ENCODE assay signal across 24 cellular contexts in the genomic region with DNA sequence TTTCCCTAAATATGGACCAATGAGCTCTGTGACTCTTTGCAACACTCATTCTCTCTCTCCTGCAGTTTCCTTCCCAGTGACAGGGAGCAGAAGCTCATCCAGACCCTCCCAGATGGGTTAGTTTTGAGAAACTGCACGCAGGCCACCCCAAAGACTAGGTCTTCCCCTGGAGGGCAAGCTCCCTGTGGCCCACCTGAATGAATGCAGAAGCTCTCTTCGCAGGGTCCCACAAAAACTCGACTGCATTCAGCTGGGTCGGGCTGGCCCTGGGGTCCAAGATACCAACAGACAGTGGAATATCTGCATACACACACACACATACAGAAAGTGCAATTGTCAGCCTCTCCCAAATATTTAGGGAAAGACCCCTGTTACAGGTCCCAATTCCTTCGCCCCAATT. TPM values are rescaled to one million over a fixed set of nuclear protein-coding genes. Genes with fewer than 3 reads are reported as not detected.
"Had no signal": no experiment of that assay in that cellular context is flagged by ENCODE, and none has a peak within 500 bp of the region (broad histone marks: within the 10 kb centered on the region; RNA-seq: fewer than 3 reads in every experiment).

No MANE protein-coding gene starts in this region.

- H3K36me3 ChIP-seq: pancreas, prostate gland, tibial nerve, vagina had no signal

- H3K4me1 Mint-ChIP-seq: mesothelial cell of epicardium; naive B cell; nephron; neural crest cell; stimulated activated effector memory CD8-positive, alpha-beta T cell treated with anti-CD3 and anti-CD28 coated beads, Interleukin-12 subunit alpha, Interleukin-12 subunit beta, amount 100 ng/mL, for 72 hours; stimulated activated naive CD8-positive, alpha-beta T cell treated with anti-CD3 and anti-CD28 coated beads, Interleukin-15, amount 100 ng/mL, for 72 hours had no signal

- H3K27ac Mint-ChIP-seq: mesothelial cell of epicardium; nephron; stimulated activated effector memory CD8-positive, alpha-beta T cell treated with anti-CD3 and anti-CD28 coated beads, Interleukin-12 subunit alpha, Interleukin-12 subunit beta, amount 100 ng/mL, for 72 hours; stimulated activated naive CD8-positive, alpha-beta T cell treated with anti-CD3 and anti-CD28 coated beads, Interleukin-15, amount 100 ng/mL, for 72 hours; type B pancreatic cell had no signal

- DNase-seq: hippocampal formation; left colon; left lung; lower lobe of right lung; mesendoderm; naive B cell; nucleus accumbens; retina; right cardiac atrium; stimulated activated CD4-positive, alpha-beta T cell treated with anti-CD3 and anti-CD28 coated beads, Interleukin-4, amount 100 ng/mL, for 24 hours; stimulated activated naive CD4-positive, alpha-beta T cell; stimulated activated naive CD8-positive, alpha-beta T cell treated with anti-CD3 and anti-CD28 coated beads, Interleukin-15, amount 100 ng/mL, for 72 hours; substantia nigra had no signal

- H3K9me3 ChIP-seq: left lung, lower lobe of right lung, pancreas, prostate gland, tibial nerve, vagina had no signal

- H3K27ac ChIP-seq: left lung, lower lobe of right lung, pancreas, prostate gland, skin epidermis, tibial nerve, vagina had no signal

- H3K4me1 ChIP-seq: left lung, lower lobe of right lung, pancreas, prostate gland, tibial nerve, vagina had no signal

- H3K9me3 Mint-ChIP-seq: mesothelial cell of epicardium; naive B cell; nephron; neural crest cell; stimulated activated effector memory CD8-positive, alpha-beta T cell treated with anti-CD3 and anti-CD28 coated beads, Interleukin-12 subunit alpha, Interleukin-12 subunit beta, amount 100 ng/mL, for 72 hours; stimulated activated naive CD8-positive, alpha-beta T cell treated with anti-CD3 and anti-CD28 coated beads, Interleukin-15, amount 100 ng/mL, for 72 hours; type B pancreatic cell had no signal

- H3K4me3 Mint-ChIP-seq: mesothelial cell of epicardium; naive B cell; nephron; neural crest cell; stimulated activated effector memory CD8-positive, alpha-beta T cell treated with anti-CD3 and anti-CD28 coated beads, Interleukin-12 subunit alpha, Interleukin-12 subunit beta, amount 100 ng/mL, for 72 hours; stimulated activated naive CD8-positive, alpha-beta T cell treated with anti-CD3 and anti-CD28 coated beads, Interleukin-15, amount 100 ng/mL, for 72 hours; type B pancreatic cell had no signal

- H3K27me3 Mint-ChIP-seq: stimulated activated naive CD8-positive, alpha-beta T cell treated with anti-CD3 and anti-CD28 coated beads, Interleukin-15, amount 100 ng/mL, for 72 hours had no signal

- H3K36me3 Mint-ChIP-seq: mesothelial cell of epicardium; naive B cell; stimulated activated effector memory CD8-positive, alpha-beta T cell treated with anti-CD3 and anti-CD28 coated beads, Interleukin-12 subunit alpha, Interleukin-12 subunit beta, amount 100 ng/mL, for 72 hours; type B pancreatic cell had no signal

- H3K27me3 ChIP-seq: left lung, pancreas, tibial nerve, vagina had no signal

- FAIRE-seq: keratinocyte, pancreas had no signal

- H3K4me3 ChIP-seq: left lung, lower lobe of right lung, pancreas, prostate gland, skin epidermis, tibial nerve, vagina had no signal

RNA-seq across cellular contexts. Expression of a gene that starts 37.0 kb away (rescaled TPM):
- total RNA-seq: neural crest cell had no signal
